20 cellular contexts compared by ENCODE assay signal in the genomic region with DNA sequence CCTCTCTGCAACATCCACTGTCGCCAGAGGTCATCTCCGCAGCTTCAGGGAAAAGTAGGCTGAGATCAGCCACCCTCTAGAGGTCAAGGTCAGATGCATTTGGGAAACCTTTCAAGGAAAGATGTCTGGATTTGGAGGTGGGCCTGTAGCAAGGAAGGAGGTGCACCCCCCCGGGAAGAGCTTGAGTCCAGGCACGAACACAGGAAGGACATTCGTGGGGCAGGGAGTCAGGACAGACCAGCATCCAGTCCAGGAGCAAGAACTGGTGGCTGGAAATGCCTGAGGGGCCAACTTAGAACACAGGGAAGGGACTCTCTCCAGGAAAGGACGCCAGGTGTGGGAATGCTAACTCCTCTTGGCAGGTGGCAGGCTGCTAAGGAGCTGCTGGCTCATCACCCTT.
DNase-seq lines count a peak whose midpoint lies in the region; ATAC-seq and TF ChIP-seq lines count a peak whose summit lies in the region.
"Had no signal": no experiment of that assay in that cellular context is flagged by ENCODE, and none has a peak within 500 bp of the region (broad histone marks: within the 10 kb centered on the region; RNA-seq: fewer than 3 reads in every experiment).

No MANE protein-coding gene starts in this region.

- no peaks in the 10 kb centered on the region for H3K36me3 Mint-ChIP-seq in activated CD4-positive, alpha-beta T cell treated with anti-CD3 and anti-CD28 coated beads, Interleukin-2, amount 10 ng/mL, durations not matched to agents 24 days and 14 days (ENCODE audit: low read depth)
- H3K36me3 Mint-ChIP-seq in nephron (ENCODE audit: low read depth) (no peaks in the 10 kb centered on the region), progenitor cell of endocrine pancreas (ENCODE audit: insufficient read depth) (no peaks in the 10 kb centered on the region)
- H3K36me3 Mint-ChIP-seq: CD14-positive monocyte; CD8-positive, alpha-beta memory T cell had no signal

- intact Hi-C loops in activated CD4-positive, alpha-beta T cell treated with anti-CD3 and anti-CD28 coated beads, Interleukin-2, amount 10 ng/mL, durations not matched to agents 24 days and 14 days (cut with micrococcal nuclease), result no loop called here
- intact Hi-C loops in sciatic nerve (cut with DNase I), result no loop called here

- DNase-seq in activated CD4-positive, alpha-beta T cell treated with anti-CD3 and anti-CD28 coated beads, Interleukin-2, amount 10 ng/mL, durations not matched to agents 24 days and 14 days, result peak; percentile 24
- no peak for DNase-seq in activated CD4-positive, alpha-beta T cell treated with anti-CD3 and anti-CD28 coated beads for 4 hours
- DNase-seq in progenitor cell of endocrine pancreas (ENCODE audit: low spot score, unreplicated experiment) (no peak), DMS114 treated with DMSO at 0.1 percent for 48 hours (lab: John Stamatoyannopoulos, UW; ENCODE audit: unreplicated experiment) (no peak), LoVo (ENCODE audit: low spot score) (no peak), sciatic nerve (ENCODE audit: low spot score) (no peak)
- DNase-seq: 8988T; ACHN; AML-193; BE2C; CD4-positive, alpha-beta T cell; CD8-positive, alpha-beta memory T cell; DMS153; GF-D8; H9 had no signal

- H3K27me3 Mint-ChIP-seq in activated CD4-positive, alpha-beta T cell treated with anti-CD3 and anti-CD28 coated beads, Interleukin-2, amount 10 ng/mL, durations not matched to agents 24 days and 14 days, result peaks cover 1% of the 10 kb centered on the region
- peaks cover 9% of the 10 kb centered on the region for H3K27me3 Mint-ChIP-seq in nephron (ENCODE audit: low read depth)
- H3K27me3 Mint-ChIP-seq in progenitor cell of endocrine pancreas, result peaks cover 25% of the 10 kb centered on the region

- H3K4me1 Mint-ChIP-seq in activated CD4-positive, alpha-beta T cell treated with anti-CD3 and anti-CD28 coated beads, Interleukin-2, amount 10 ng/mL, durations not matched to agents 24 days and 14 days, result no peaks in the 10 kb centered on the region
- H3K4me1 Mint-ChIP-seq in nephron (peaks cover 84% of the 10 kb centered on the region), progenitor cell of endocrine pancreas (ENCODE audit: low read depth) (peaks cover 12% of the 10 kb centered on the region)
- H3K4me1 Mint-ChIP-seq: CD14-positive monocyte; CD8-positive, alpha-beta memory T cell had no signal

- no peak overlapping the region for H3K4me3 Mint-ChIP-seq in activated CD4-positive, alpha-beta T cell treated with anti-CD3 and anti-CD28 coated beads, Interleukin-2, amount 10 ng/mL, durations not matched to agents 24 days and 14 days
- H3K4me3 Mint-ChIP-seq in nephron, result no peak overlapping the region
- H3K4me3 Mint-ChIP-seq in progenitor cell of endocrine pancreas (ENCODE audit: low read depth), result no peak overlapping the region
- H3K4me3 Mint-ChIP-seq: CD14-positive monocyte; CD4-positive, alpha-beta T cell; CD8-positive, alpha-beta memory T cell; GM23338; H9 had no signal

- H3K9me3 Mint-ChIP-seq in activated CD4-positive, alpha-beta T cell treated with anti-CD3 and anti-CD28 coated beads, Interleukin-2, amount 10 ng/mL, durations not matched to agents 24 days and 14 days, result no peaks in the 10 kb centered on the region
- H3K9me3 Mint-ChIP-seq in nephron (no peaks in the 10 kb centered on the region), progenitor cell of endocrine pancreas (ENCODE audit: low read depth) (no peaks in the 10 kb centered on the region)
- H3K9me3 Mint-ChIP-seq: CD14-positive monocyte; CD4-positive, alpha-beta T cell; GM23338; H9 had no signal

- ATAC-seq in sciatic nerve, result no peak
- ATAC-seq: A549, GM23338, HCT116 had no signal

- TF ChIP-seq CTCF in nephron (IDR thresholded peaks at IDR 0.05; ENCODE audit: unreplicated experiment in 3 of 3) (no peak), progenitor cell of endocrine pancreas (IDR thresholded peaks at IDR 0.05; ENCODE audit: unreplicated experiment) (no peak)

- no peak overlapping the region for H3K27ac Mint-ChIP-seq in activated CD4-positive, alpha-beta T cell treated with anti-CD3 and anti-CD28 coated beads, Interleukin-2, amount 10 ng/mL, durations not matched to agents 24 days and 14 days
- H3K27ac Mint-ChIP-seq in nephron, result peak overlapping the region; percentile 54 to 99 (median 96)
- H3K27ac Mint-ChIP-seq in progenitor cell of endocrine pancreas, result peak overlapping the region; percentile 4
- H3K27ac Mint-ChIP-seq: CD4-positive, alpha-beta T cell; CD8-positive, alpha-beta memory T cell; GM23338; H9 had no signal
